9 cellular contexts compared by ENCODE assay signal in genomic region chr19:14138576-14139265, GRCh38. TPM values are rescaled to one million over a fixed set of nuclear protein-coding genes. Genes with fewer than 3 reads are reported as not detected.
DNase-seq lines count a peak whose midpoint lies in the region; ATAC-seq and TF ChIP-seq lines count a peak whose summit lies in the region.
"Had no signal": no experiment of that assay in that cellular context is flagged by ENCODE, and none has a peak within 500 bp of the region (broad histone marks: within the 10 kb centered on the region; RNA-seq: fewer than 3 reads in every experiment).

No MANE protein-coding gene starts in this region.

- no peak overlapping the region for H2AFZ ChIP-seq in OCI-LY1 (ENCODE audit: low read length)

- H4K20me1 ChIP-seq in OCI-LY1 (ENCODE audit: insufficient read depth, low read length) = no peaks in the 10 kb centered on the region

- H3K4me3 Mint-ChIP-seq in CD14-positive monocyte (peak overlapping the region in 1 of 2 donors; percentile 51), nephron (peak overlapping the region; percentile 71 to 83 (median 82))

- no peak for TF ChIP-seq CTCF in CD14-positive monocyte (IDR thresholded peaks at IDR 0.05)
- no peak for TF ChIP-seq CTCF in OCI-LY1 (IDR thresholded peaks at IDR 0.05; ENCODE audit: low read length)
- TF ChIP-seq CTCF in dorsolateral prefrontal cortex (IDR thresholded peaks at IDR 0.05 in 54 of 56, conservative IDR thresholded peaks at IDR 0.05 in 2 of 56; ENCODE audit: low read depth in 1 of 56, partially characterized antibody in 56 of 56) = no peak
- no peak for TF ChIP-seq CTCF in nephron (IDR thresholded peaks at IDR 0.05; ENCODE audit: unreplicated experiment in 3 of 3)

- H3K79me2 ChIP-seq in OCI-LY1 (ENCODE audit: insufficient read depth, low read length) = peaks cover 19% of the 10 kb centered on the region

- H3K27me3 Mint-ChIP-seq in CD14-positive monocyte (ENCODE audit: low read depth in 3 of 3) (no peaks in the 10 kb centered on the region), nephron (ENCODE audit: low read depth) (no peaks in the 10 kb centered on the region)

- no peak for ATAC-seq in GM18520 (IDR thresholded peaks at IDR 0.05; ENCODE audit: unreplicated experiment)
- no peak for ATAC-seq in HG03439 (IDR thresholded peaks at IDR 0.05; ENCODE audit: unreplicated experiment)

- H3K4me1 Mint-ChIP-seq in CD14-positive monocyte = peaks cover 56% of the 10 kb centered on the region
- H3K4me1 Mint-ChIP-seq in nephron = peaks cover 33% of the 10 kb centered on the region

- peaks cover 31% of the 10 kb centered on the region for H3K4me1 ChIP-seq in OCI-LY1 (ENCODE audit: insufficient read depth, low read length, severe bottlenecking)

- intact Hi-C loops in CD14-positive monocyte (cut with micrococcal nuclease) (loop anchor here in 1 of 2 donors (5.0 kb wide), 2 partner anchors 46 to 256 kb away; partner anchors contain the start of gene SAMD1), dorsolateral prefrontal cortex (cut with DNase I) (loop anchor here (5.0 kb wide), 4 partner anchors 269 to 434 kb away; partner anchors contain the start of gene NDUFB7 (in 1 of the 2))

- H3K36me3 Mint-ChIP-seq in CD14-positive monocyte (peaks cover 9 to 14% of the 10 kb centered on the region in 2 donors), nephron (ENCODE audit: low read depth) (no peaks in the 10 kb centered on the region)

- H3K36me3 ChIP-seq in OCI-LY1 (ENCODE audit: insufficient read depth, low read length) = peaks cover 9% of the 10 kb centered on the region; the same call in 1 of the 2 replicates

- 0 out of 2 replicates have a peak overlapping the region, but pooled peaks have one; percentile 3 for H3K9ac ChIP-seq in OCI-LY1 (ENCODE audit: low read length)

- DNase-seq in CD14-positive monocyte (ENCODE audit: low spot score) = no peak
- DNase-seq in dorsolateral prefrontal cortex = no peak
- DNase-seq in effector CD4-positive, alpha-beta T cell = no peak
- DNase-seq in NK-92 (lab: John Stamatoyannopoulos, UW; ENCODE audit: unreplicated experiment) = no peak
- DNase-seq: NCI-H187 treated with DMSO at 0.1 percent for 48 hours had no signal

- H3K4me2 ChIP-seq in OCI-LY1 (ENCODE audit: low read length) = 0 out of 2 replicates have a peak overlapping the region, but pooled peaks have one; percentile 38

- H3K27me3 ChIP-seq in OCI-LY1 (ENCODE audit: insufficient read depth, low read length) (no peaks in the 10 kb centered on the region), dorsolateral prefrontal cortex (no peaks in the 10 kb centered on the region)

- H3K27ac Mint-ChIP-seq in CD14-positive monocyte (peak overlapping the region; percentile 22 to 74 (median 73)), nephron (peak overlapping the region; percentile 40 to 74 (median 60))

- no peaks in the 10 kb centered on the region for H3K9me2 ChIP-seq in OCI-LY1 (ENCODE audit: low read depth, low read length)

- no peaks in the 10 kb centered on the region for H3K9me3 ChIP-seq in OCI-LY1 (ENCODE audit: low read length)

- H3K4me3 ChIP-seq in OCI-LY1 (ENCODE audit: low read depth, low read length, poor library complexity, severe bottlenecking) (no peak overlapping the region), dorsolateral prefrontal cortex (peak overlapping the region in 3 of 59 donors; percentile 83 to 95 (median 91))

- H3K9me3 Mint-ChIP-seq in CD14-positive monocyte = no peaks in the 10 kb centered on the region
- no peaks in the 10 kb centered on the region for H3K9me3 Mint-ChIP-seq in nephron

- H3K27ac ChIP-seq in OCI-LY1 (ENCODE audit: low read depth, low read length, poor library complexity, severe bottlenecking) (no peak overlapping the region), dorsolateral prefrontal cortex (peak overlapping the region in 39 of 59 donors; percentile 8 to 95 (median 57))

- no peaks in the 10 kb centered on the region for H3F3A ChIP-seq in OCI-LY1 (ENCODE audit: insufficient read depth, low read length)

RNA-seq across cellular contexts. Expression of gene ASF1B, which starts 2.3 kb away (rescaled TPM):
- polyA plus RNA-seq in CD14-positive monocyte = 10 to 100 TPM in 1 of 2 donors, 1 to 10 TPM in 1; 9.2 to 13.4 TPM
- 1 to 10 TPM in 13 of 120 experiments, under 1 TPM in 42, not detected in 65; 0.22 to 2.4 (median 0.63) TPM for total RNA-seq in dorsolateral prefrontal cortex

RNA-seq across cellular contexts. Expression of gene PRKACA, which starts 21.2 kb away (rescaled TPM):
- polyA plus RNA-seq in CD14-positive monocyte = 1 to 10 TPM; 2.0 to 3.8 TPM
- 100 to 1,000 TPM in 118 of 120 experiments, 10 to 100 TPM in 2; 87.9 to 222 (median 163) TPM for total RNA-seq in dorsolateral prefrontal cortex

RNA-seq across cellular contexts. Expression of gene SAMD1, which starts 48.2 kb away (rescaled TPM):
- polyA plus RNA-seq in CD14-positive monocyte = 1 to 10 TPM in 1 of 2 donors, under 1 TPM in 1; 0.78 to 1.4 TPM
- 100 to 1,000 TPM in 1 of 120 experiments, 10 to 100 TPM in 119; 30.2 to 108 (median 43.1) TPM for total RNA-seq in dorsolateral prefrontal cortex

RNA-seq across cellular contexts. Expression of gene C19orf67, which starts 53.1 kb away (rescaled TPM):
- polyA plus RNA-seq in CD14-positive monocyte = not detected
- not detected for total RNA-seq in dorsolateral prefrontal cortex
